In the genomic region with DNA sequence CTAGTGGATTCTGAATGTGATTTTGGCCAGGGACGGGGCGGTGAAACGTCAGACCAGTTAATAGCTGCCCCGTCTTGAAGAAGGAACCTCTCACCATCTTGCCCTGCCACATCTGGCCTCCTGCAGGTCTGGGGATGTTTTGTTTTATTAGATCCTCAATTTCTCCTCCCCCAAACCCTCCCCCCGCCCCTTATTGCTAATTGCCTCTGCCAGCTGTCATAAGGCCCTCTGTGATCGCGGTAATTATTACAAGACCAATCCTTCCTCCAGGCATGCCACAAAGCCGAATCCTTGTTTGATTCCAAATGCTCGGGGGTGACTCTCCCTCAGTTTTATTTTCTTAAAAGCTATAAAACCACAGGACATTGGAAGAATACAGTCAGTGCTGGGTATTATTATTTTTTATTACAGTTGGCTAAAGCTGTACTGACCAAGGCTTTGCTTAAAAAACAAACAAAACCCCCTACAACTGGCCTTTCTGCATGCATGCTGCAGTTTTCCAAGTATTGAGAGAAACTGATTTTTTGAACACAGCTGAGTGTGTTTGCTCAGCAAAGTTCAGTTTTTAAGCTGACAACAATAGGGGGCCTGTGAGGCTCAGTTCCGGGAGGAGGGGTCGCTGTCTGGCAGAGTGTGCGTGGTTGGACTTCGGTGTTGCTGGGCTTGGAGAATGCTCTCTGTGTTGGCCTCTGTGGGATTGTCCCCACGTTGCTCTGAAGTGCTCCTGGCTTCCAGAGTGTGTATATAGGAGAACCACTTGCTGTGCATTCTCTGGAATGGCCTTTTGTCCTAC, we compare ENCODE assay signal across 1 cellular context.
TF ChIP-seq lines count a peak whose summit lies in the region.

No MANE protein-coding gene starts in this region.

TF ChIP-seq in HepG2, 621 proteins besides CTCF, POLR2A, EP300 and RAD21 (continued from another document and continues in another):
- TF ChIP-seq, protein P1, sequence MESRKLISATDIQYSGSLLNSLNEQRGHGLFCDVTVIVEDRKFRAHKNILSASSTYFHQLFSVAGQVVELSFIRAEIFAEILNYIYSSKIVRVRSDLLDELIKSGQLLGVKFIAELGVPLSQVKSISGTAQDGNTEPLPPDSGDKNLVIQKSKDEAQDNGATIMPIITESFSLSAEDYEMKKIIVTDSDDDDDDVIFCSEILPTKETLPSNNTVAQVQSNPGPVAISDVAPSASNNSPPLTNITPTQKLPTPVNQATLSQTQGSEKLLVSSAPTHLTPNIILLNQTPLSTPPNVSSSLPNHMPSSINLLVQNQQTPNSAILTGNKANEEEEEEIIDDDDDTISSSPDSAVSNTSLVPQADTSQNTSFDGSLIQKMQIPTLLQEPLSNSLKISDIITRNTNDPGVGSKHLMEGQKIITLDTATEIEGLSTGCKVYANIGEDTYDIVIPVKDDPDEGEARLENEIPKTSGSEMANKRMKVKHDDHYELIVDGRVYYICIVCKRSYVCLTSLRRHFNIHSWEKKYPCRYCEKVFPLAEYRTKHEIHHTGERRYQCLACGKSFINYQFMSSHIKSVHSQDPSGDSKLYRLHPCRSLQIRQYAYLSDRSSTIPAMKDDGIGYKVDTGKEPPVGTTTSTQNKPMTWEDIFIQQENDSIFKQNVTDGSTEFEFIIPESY (CRISPR knock-in tag; IDR thresholded peaks at IDR 0.05) = no peak
- TF ChIP-seq ZNF772 (CRISPR knock-in tag; IDR thresholded peaks at IDR 0.05) (peak; percentile 67; the same call in 1 of the 2 replicates), ZNF609 (CRISPR knock-in tag; IDR thresholded peaks at IDR 0.05; ENCODE audit: borderline replicate concordance) (peak; percentile 85), UBTF (CRISPR knock-in tag; IDR thresholded peaks at IDR 0.05) (peak; percentile 47; the same call in 1 of the 2 replicates), ZNF569 (CRISPR knock-in tag; IDR thresholded peaks at IDR 0.05; ENCODE audit: borderline replicate concordance) (no peak), ZNF710 (CRISPR knock-in tag; IDR thresholded peaks at IDR 0.05; ENCODE audit: borderline replicate concordance) (peak; percentile 18; the same call in 1 of the 2 replicates), ZNF572 (CRISPR knock-in tag; IDR thresholded peaks at IDR 0.05) (no peak), ZNF646 (CRISPR knock-in tag; IDR thresholded peaks at IDR 0.05) (no peak; the same call in 1 of the 2 replicates), SMAD3 (CRISPR knock-in tag; IDR thresholded peaks at IDR 0.05) (no peak), ZBTB2 (CRISPR knock-in tag; IDR thresholded peaks at IDR 0.05; ENCODE audit: low read depth) (0 out of 2 replicates have a peak, but pooled peaks have one; percentile 33), FOXA3 (CRISPR knock-in tag; IDR thresholded peaks at IDR 0.05) (peak; percentile 55; the same call in 1 of the 2 replicates), HOXA9 (CRISPR knock-in tag; IDR thresholded peaks at IDR 0.05; ENCODE audit: borderline replicate concordance) (no peak), FOXO1 (CRISPR knock-in tag; IDR thresholded peaks at IDR 0.05) (peak; percentile 79)
- TF ChIP-seq, protein P2, sequence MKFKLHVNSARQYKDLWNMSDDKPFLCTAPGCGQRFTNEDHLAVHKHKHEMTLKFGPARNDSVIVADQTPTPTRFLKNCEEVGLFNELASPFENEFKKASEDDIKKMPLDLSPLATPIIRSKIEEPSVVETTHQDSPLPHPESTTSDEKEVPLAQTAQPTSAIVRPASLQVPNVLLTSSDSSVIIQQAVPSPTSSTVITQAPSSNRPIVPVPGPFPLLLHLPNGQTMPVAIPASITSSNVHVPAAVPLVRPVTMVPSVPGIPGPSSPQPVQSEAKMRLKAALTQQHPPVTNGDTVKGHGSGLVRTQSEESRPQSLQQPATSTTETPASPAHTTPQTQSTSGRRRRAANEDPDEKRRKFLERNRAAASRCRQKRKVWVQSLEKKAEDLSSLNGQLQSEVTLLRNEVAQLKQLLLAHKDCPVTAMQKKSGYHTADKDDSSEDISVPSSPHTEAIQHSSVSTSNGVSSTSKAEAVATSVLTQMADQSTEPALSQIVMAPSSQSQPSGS (CRISPR knock-in tag; IDR thresholded peaks at IDR 0.05) = no peak; the same call in 1 of the 2 replicates
- TF ChIP-seq, protein P3, sequence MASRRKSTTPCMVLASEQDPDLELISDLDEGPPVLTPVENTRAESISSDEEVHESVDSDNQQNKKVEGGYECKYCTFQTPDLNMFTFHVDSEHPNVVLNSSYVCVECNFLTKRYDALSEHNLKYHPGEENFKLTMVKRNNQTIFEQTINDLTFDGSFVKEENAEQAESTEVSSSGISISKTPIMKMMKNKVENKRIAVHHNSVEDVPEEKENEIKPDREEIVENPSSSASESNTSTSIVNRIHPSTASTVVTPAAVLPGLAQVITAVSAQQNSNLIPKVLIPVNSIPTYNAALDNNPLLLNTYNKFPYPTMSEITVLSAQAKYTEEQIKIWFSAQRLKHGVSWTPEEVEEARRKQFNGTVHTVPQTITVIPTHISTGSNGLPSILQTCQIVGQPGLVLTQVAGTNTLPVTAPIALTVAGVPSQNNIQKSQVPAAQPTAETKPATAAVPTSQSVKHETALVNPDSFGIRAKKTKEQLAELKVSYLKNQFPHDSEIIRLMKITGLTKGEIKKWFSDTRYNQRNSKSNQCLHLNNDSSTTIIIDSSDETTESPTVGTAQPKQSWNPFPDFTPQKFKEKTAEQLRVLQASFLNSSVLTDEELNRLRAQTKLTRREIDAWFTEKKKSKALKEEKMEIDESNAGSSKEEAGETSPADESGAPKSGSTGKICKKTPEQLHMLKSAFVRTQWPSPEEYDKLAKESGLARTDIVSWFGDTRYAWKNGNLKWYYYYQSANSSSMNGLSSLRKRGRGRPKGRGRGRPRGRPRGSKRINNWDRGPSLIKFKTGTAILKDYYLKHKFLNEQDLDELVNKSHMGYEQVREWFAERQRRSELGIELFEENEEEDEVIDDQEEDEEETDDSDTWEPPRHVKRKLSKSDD (CRISPR knock-in tag; IDR thresholded peaks at IDR 0.05; ENCODE audit: low read depth) = no peak
- TF ChIP-seq, protein P4, sequence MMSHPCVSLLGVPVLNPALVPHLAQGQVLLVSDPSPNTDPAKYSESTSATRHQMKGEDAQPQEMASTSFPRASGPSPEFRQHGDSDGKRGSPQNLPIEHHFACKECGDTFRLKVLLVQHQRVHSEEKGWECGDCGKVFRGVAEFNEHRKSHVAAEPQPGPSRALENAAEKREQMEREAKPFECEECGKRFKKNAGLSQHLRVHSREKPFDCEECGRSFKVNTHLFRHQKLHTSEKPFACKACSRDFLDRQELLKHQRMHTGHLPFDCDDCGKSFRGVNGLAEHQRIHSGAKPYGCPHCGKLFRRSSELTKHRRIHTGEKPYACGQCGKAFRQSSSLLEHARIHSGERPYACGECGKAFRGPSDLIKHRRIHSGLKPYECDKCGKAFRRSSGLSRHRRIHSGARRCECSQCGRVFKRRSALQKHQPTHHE (CRISPR knock-in tag; IDR thresholded peaks at IDR 0.05; ENCODE audit: borderline replicate concordance) = no peak
